Comparison of ENCODE assay signal across 14 cellular contexts in the genomic region with DNA sequence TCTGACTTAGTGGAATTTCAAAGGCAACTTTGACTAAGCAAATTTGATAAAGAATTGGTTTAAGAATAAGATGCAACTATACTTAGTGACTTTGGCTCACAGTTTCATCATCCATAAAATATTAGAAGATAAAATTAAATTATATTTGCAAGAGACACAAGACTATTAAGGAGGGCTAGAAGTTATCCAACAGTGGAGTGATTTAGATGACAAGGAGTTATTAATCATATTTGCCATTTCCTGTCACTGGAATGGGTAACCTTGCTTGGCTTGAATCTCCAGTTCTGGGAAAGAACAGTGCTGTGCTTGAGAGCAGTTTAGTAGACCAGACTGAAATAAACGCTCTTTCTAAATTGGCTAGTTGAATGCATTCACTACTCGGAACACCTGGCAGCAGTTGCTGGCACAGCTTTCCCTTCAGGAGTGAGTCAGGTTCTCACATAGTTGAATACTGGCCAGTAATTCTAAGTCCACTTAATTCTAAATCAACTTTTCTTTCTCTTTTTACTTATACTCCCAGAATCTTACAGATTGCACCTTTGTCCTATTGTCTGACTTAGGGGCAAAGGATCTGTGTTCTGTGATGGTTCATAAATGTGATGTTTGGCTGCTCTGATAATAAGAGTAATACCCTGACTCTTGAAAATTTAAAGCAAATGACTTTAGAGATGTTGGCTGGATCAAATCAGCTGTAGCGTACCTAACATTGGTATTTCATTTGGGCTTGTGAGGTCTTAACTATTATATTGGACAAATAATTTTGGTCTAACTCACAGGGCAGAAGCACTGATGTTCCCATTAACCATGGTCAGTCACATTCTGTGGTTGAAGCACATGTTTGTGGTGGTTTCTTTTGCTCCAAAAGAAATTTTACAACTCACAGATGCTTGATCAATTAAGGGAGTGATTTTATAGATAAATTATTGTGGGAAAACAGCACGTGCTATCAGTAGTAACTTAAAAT. TPM values are rescaled to one million over a fixed set of nuclear protein-coding genes. Genes with fewer than 3 reads are reported as not detected.
DNase-seq lines count a peak whose midpoint lies in the region; ATAC-seq, FAIRE-seq and TF ChIP-seq lines count a peak whose summit lies in the region.
"Had no signal": no experiment of that assay in that cellular context is flagged by ENCODE, and none has a peak within 500 bp of the region (broad histone marks: within the 10 kb centered on the region; RNA-seq: fewer than 3 reads in every experiment).

No MANE protein-coding gene starts in this region.

- H3K27me3 ChIP-seq in keratinocyte (ENCODE audit: control insufficient read depth, extremely low read depth, insufficient read depth, low read length) = no peaks in the 10 kb centered on the region
- H3K27me3 ChIP-seq: brain microvascular endothelial cell, transverse colon had no signal

- H2AFZ ChIP-seq in keratinocyte (ENCODE audit: control insufficient read depth, low read length) = no peak overlapping the region

- H3K9me3 ChIP-seq in keratinocyte (ENCODE audit: control insufficient read depth, low read depth, low read length) = no peaks in the 10 kb centered on the region
- H3K9me3 ChIP-seq: transverse colon had no signal

- H3K9me1 ChIP-seq in keratinocyte (ENCODE audit: control insufficient read depth, extremely low read depth, insufficient read depth, low read length) = no peaks in the 10 kb centered on the region

- H3K27ac ChIP-seq in keratinocyte (ENCODE audit: control insufficient read depth, insufficient read depth, low read length) = peak overlapping the region; percentile 59
- H3K27ac ChIP-seq: brain microvascular endothelial cell, transverse colon had no signal

- ATAC-seq in HG03432 (IDR thresholded peaks at IDR 0.05; ENCODE audit: unreplicated experiment) = no peak
- ATAC-seq in GM18858 (IDR thresholded peaks at IDR 0.05; ENCODE audit: unreplicated experiment) = no peak
- ATAC-seq: natural killer cell had no signal

- no peak for TF ChIP-seq CTCF in keratinocyte (optimal IDR thresholded peaks at IDR 0.05 in 1 of 3, IDR thresholded peaks at IDR 0.05 in 1 of 3, conservative IDR thresholded peaks at IDR 0.05 in 1 of 3; ENCODE audit: extremely low read depth in 1 of 3, insufficient read depth in 2 of 3, low read length in 3 of 3)

- intact Hi-C loops in posterior vena cava (cut with DNase I) = loop anchor here in 1 of 2 donors (10.0 kb wide), 1 partner anchor 126 kb away; no protein-coding TSS in a partner anchor

- DNase-seq in A172 (ENCODE audit: low spot score) (peak; percentile 69), NCI-H1105 (lab: John Stamatoyannopoulos, UW) (peak; percentile 80), astrocyte of the hippocampus (ENCODE audit: low read depth, low spot score) (peak; percentile 94), keratinocyte (ENCODE audit: low read depth, low spot score) (peak; percentile 62), posterior vena cava (ENCODE audit: low spot score) (no peak), DMS53 (lab: John Stamatoyannopoulos, UW) (no peak)
- DNase-seq: activated CD8-positive, alpha-beta memory T cell treated with anti-CD3 and anti-CD28 coated beads for 24 hours; brain microvascular endothelial cell; hippocampal formation; Karpas-422; natural killer cell; transverse colon had no signal

- peak; percentile 91 for FAIRE-seq in keratinocyte (lab: Jason Lieb, UNC)

- H3K4me1 ChIP-seq in keratinocyte (ENCODE audit: control insufficient read depth, extremely low read depth, insufficient read depth, low read length) = peaks cover 36% of the 10 kb centered on the region
- H3K4me1 ChIP-seq: transverse colon had no signal

- peaks cover 5 to 13% of the 10 kb centered on the region in 2 experiments for H3K36me3 ChIP-seq in keratinocyte (ENCODE audit: control insufficient read depth in 2 of 2, extremely low read depth in 1 of 2, insufficient read depth in 2 of 2, low read length in 2 of 2)

- peaks cover 9% of the 10 kb centered on the region for H3K79me2 ChIP-seq in keratinocyte (ENCODE audit: control insufficient read depth, insufficient read depth, low read length)

- H3K9ac ChIP-seq in keratinocyte (ENCODE audit: control insufficient read depth, extremely low read depth, insufficient read depth, low read length) = no peak overlapping the region

- no peaks in the 10 kb centered on the region for H4K20me1 ChIP-seq in keratinocyte (ENCODE audit: control insufficient read depth, extremely low read depth, insufficient read depth, low read length)

- H3K4me2 ChIP-seq in keratinocyte (ENCODE audit: control insufficient read depth, extremely low read depth, insufficient read depth, low read depth, low read length) = peak overlapping the region; percentile 69

- H3K4me3 ChIP-seq in keratinocyte (ENCODE audit: control insufficient read depth in 2 of 3, extremely low read depth in 1 of 3, insufficient read depth in 2 of 3, low read depth in 1 of 3, low read length in 3 of 3) = peak overlapping the region in 1 of 3 experiments; percentile 21
- H3K4me3 ChIP-seq: transverse colon had no signal

- dilution Hi-C loops in keratinocyte (cut with MboI; ENCODE audit: extremely low pct_ligation_motif_present, low sequenced_read_pairs) = no loop called here

RNA-seq across cellular contexts. Expression of a gene that starts 16.6 kb away (rescaled TPM):
- 22.5 and 24.8 TPM in 2 replicates for total RNA-seq in A172 (2014; rRNA removed; shearing (Covaris generic))
- polyA plus RNA-seq in keratinocyte = 16.6 to 30.5 TPM (median 24.8 TPM) in 3 replicates
- 5.7 TPM for polyA plus RNA-seq in keratinocyte (2011; ENCODE audit: low read depth)
- 21.2 and 34.3 TPM in 2 replicates for polyA plus RNA-seq in keratinocyte (2011; cell fraction: cytosol; rRNA removed)
- 8.8 and 11.2 TPM in 2 replicates for polyA plus RNA-seq in keratinocyte (2011; cell fraction: nucleus; rRNA removed)
- 23.6 and 31.3 TPM in 2 replicates for polyA plus RNA-seq in keratinocyte (2012; ENCODE audit: low replicate concordance)
- polyA minus RNA-seq in keratinocyte = 6.4 to 13.8 TPM (median 7.7 TPM) in 3 replicates
- polyA minus RNA-seq in keratinocyte (2011; cell fraction: cytosol; rRNA and poly(A)+ RNA removed) = 20.1 TPM
- 4.3 and 8.8 TPM in 2 replicates for polyA minus RNA-seq in keratinocyte (2011; cell fraction: nucleus; rRNA and poly(A)+ RNA removed)
- 10 to 100 TPM; 26.3 to 34.4 TPM for total RNA-seq in posterior vena cava

RNA-seq across cellular contexts. Expression of a gene that starts 49.1 kb away (rescaled TPM):
- total RNA-seq in A172 (2014; rRNA removed; shearing (Covaris generic)) = not detected in 2 replicates
- 0.02 to 0.12 TPM (median 0.03 TPM) in 3 replicates for polyA plus RNA-seq in keratinocyte
- polyA plus RNA-seq in keratinocyte (2011; ENCODE audit: low read depth) = not detected
- polyA plus RNA-seq in keratinocyte (2011; cell fraction: cytosol; rRNA removed) = 0.04 TPM in 1 of 2 replicates, not detected in the other
- polyA plus RNA-seq in keratinocyte (2011; cell fraction: nucleus; rRNA removed) = 0.23 TPM in 1 of 2 replicates, not detected in the other
- polyA plus RNA-seq in keratinocyte (2012; ENCODE audit: low replicate concordance) = 0.29 and 0.62 TPM in 2 replicates
- polyA minus RNA-seq in keratinocyte = 0.07 TPM in 1 of 3 replicates, not detected in the others
- polyA minus RNA-seq in keratinocyte (2011; cell fraction: cytosol; rRNA and poly(A)+ RNA removed) = not detected
- not detected in 2 replicates for polyA minus RNA-seq in keratinocyte (2011; cell fraction: nucleus; rRNA and poly(A)+ RNA removed)
- total RNA-seq in posterior vena cava = under 1 TPM in 1 of 2 donors, not detected in 1; 0.62 TPM
- total RNA-seq: natural killer cell had no signal

Comparison
In these comparisons a context has a peak if more than half of its experiments do, and no peak if none do; other contexts are left out.
1. DNase-seq: peak in A172 (single experiment), NCI-H1105 (single experiment), astrocyte of the hippocampus (single experiment) and keratinocyte (single experiment); none in posterior vena cava (single experiment) and DMS53 (single experiment).